In genomic region chr2:106579750-106580197, GRCh38 we compare ENCODE assay signal across 15 cellular contexts.
DNase-seq lines count a peak whose midpoint lies in the region; ATAC-seq and TF ChIP-seq lines count a peak whose summit lies in the region.
"Had no signal": no experiment of that assay in that cellular context is flagged by ENCODE, and none has a peak within 500 bp of the region (broad histone marks: within the 10 kb centered on the region; RNA-seq: fewer than 3 reads in every experiment).

No MANE protein-coding gene starts in this region.

- H3K4me3 ChIP-seq in heart left ventricle (no peak overlapping the region), right cardiac atrium (ENCODE audit: low read length) (no peak overlapping the region)
- H3K4me3 ChIP-seq: A549 had no signal

- H3K27ac Mint-ChIP-seq in glutamatergic neuron (ENCODE audit: unreplicated experiment) (peak overlapping the region; percentile 23), WTC11 (no peak overlapping the region)

- H3K4me1 ChIP-seq in heart left ventricle (peaks cover 0 to 31% (median 8%) of the 10 kb centered on the region in 12 donors), right cardiac atrium (ENCODE audit: control insufficient read depth, insufficient read depth, low read length) (no peaks in the 10 kb centered on the region)

- no peak for TF ChIP-seq CTCF in heart left ventricle (IDR thresholded peaks at IDR 0.05)
- no peak for TF ChIP-seq CTCF in glutamatergic neuron (IDR thresholded peaks at IDR 0.05; ENCODE audit: partially characterized antibody, unreplicated experiment)
- TF ChIP-seq CTCF in WTC11 (IDR thresholded peaks at IDR 0.05) = no peak

- peak in 3 of 4 donors; percentile 43 to 60 (median 44) for ATAC-seq in heart left ventricle
- no peak for ATAC-seq in right cardiac atrium
- ATAC-seq in WTC11 = no peak
- ATAC-seq: A549, Panc1 had no signal

- TF ChIP-seq POLR2A in heart left ventricle (IDR thresholded peaks at IDR 0.05) = no peak

- peak overlapping the region in 5 of 12 donors; percentile 30 to 72 (median 61) for H3K27ac ChIP-seq in heart left ventricle
- no peak overlapping the region for H3K27ac ChIP-seq in right cardiac atrium (ENCODE audit: low read length)
- H3K27ac ChIP-seq: A549 had no signal

- H3K4me3 Mint-ChIP-seq in glutamatergic neuron (ENCODE audit: unreplicated experiment) (no peak overlapping the region), WTC11 (no peak overlapping the region)

- intact Hi-C loops in heart left ventricle (cut with DNase I) (loop anchor here in 6 of 10 donors (5.0 to 10.0 kb wide), 3 partner anchors 335 to 475 kb away; no protein-coding TSS in a partner anchor), right cardiac atrium (cut with DNase I) (loop anchor here in 3 of 4 donors (10.0 kb wide), 1 partner anchor 475 kb away; no protein-coding TSS in a partner anchor)

- H3K36me3 Mint-ChIP-seq in glutamatergic neuron (ENCODE audit: unreplicated experiment) = no peaks in the 10 kb centered on the region
- H3K36me3 Mint-ChIP-seq in WTC11 = no peaks in the 10 kb centered on the region

- H3K4me1 Mint-ChIP-seq in glutamatergic neuron (ENCODE audit: low read depth, unreplicated experiment) (peaks cover 46% of the 10 kb centered on the region), WTC11 (peaks cover 19% of the 10 kb centered on the region)

- H3K27me3 ChIP-seq in heart left ventricle = peaks cover 2 to 27% (median 13%) of the 10 kb centered on the region in 9 donors
- H3K27me3 ChIP-seq in right cardiac atrium (ENCODE audit: control insufficient read depth, insufficient read depth) = no peaks in the 10 kb centered on the region

- H3K27me3 Mint-ChIP-seq in glutamatergic neuron (ENCODE audit: unreplicated experiment) = peaks cover 4% of the 10 kb centered on the region
- peaks cover 40% of the 10 kb centered on the region for H3K27me3 Mint-ChIP-seq in WTC11 (ENCODE audit: low read depth)

- H3K36me3 ChIP-seq in heart left ventricle = no peaks in the 10 kb centered on the region

- POLR2A ChIA-PET in WTC11 (lab: Charles Lee) = no interaction called here

- 25 to 31% (median 28%) methylated on average over 7 to 9 of the region's 9 CpGs for WGBS in heart left ventricle, 4 donors
- WGBS in right cardiac atrium = 33% methylated on average over 9 of the region's 9 CpGs

- no peaks in the 10 kb centered on the region for H3K9me3 ChIP-seq in heart left ventricle
- no peaks in the 10 kb centered on the region for H3K9me3 ChIP-seq in right cardiac atrium (ENCODE audit: control insufficient read depth, low read length)
- H3K9me3 ChIP-seq: A549 had no signal

- CTCF ChIA-PET in WTC11 (lab: Charles Lee) = interaction anchor here (1.7 kb wide), 1 partner anchor 17 kb away, joined by 11 read pairs; no protein-coding TSS in a partner anchor

- H3K9me3 Mint-ChIP-seq in glutamatergic neuron (ENCODE audit: unreplicated experiment) (peaks cover 11% of the 10 kb centered on the region), WTC11 (peaks cover under 1% of the 10 kb centered on the region; the same call in 1 of the 2 replicates)

- DNase-seq in heart left ventricle (no peak), right cardiac atrium (no peak), DMS 273 (lab: John Stamatoyannopoulos, UW; ENCODE audit: unreplicated experiment) (peak; percentile 48), glutamatergic neuron (no peak), retina (peak; percentile 25), WTC11 (ENCODE audit: low spot score) (no peak)
- no peak for DNase-seq in stimulated activated CD4-positive, alpha-beta T cell treated with anti-CD3 and anti-CD28 coated beads, Interleukin-12 subunit alpha, Interleukin-12 subunit beta, amount 100 ng/mL, for 4 hours
- DNase-seq: DND-41, KG1, NCI-H1417, NCI-H187 treated with DMSO at 0.1 percent for 48 hours, NCI-H2227 treated with DMSO at 0.1 percent for 48 hours, NCI-H82 had no signal

TF ChIP-seq in WTC11, 78 proteins besides CTCF, POLR2A, EP300 and RAD21 (continues in another document):
- no peak for TF ChIP-seq NR1H2 (CRISPR knock-in tag; IDR thresholded peaks at IDR 0.05)
- no peak for TF ChIP-seq EMX1 (CRISPR knock-in tag; IDR thresholded peaks at IDR 0.05)
- TF ChIP-seq ZMAT4 (CRISPR knock-in tag; IDR thresholded peaks at IDR 0.05) = no peak
- no peak for TF ChIP-seq ELF4 (CRISPR knock-in tag; IDR thresholded peaks at IDR 0.05; ENCODE audit: low read depth)
- no peak for TF ChIP-seq ESRRA (CRISPR knock-in tag; IDR thresholded peaks at IDR 0.05; ENCODE audit: borderline replicate concordance)
- no peak for TF ChIP-seq STAT6 (CRISPR knock-in tag; conservative IDR thresholded peaks at IDR 0.05; ENCODE audit: low read depth)
- TF ChIP-seq ZNF416 (CRISPR knock-in tag; IDR thresholded peaks at IDR 0.05) = no peak
- no peak for TF ChIP-seq FOXP1 (CRISPR knock-in tag; IDR thresholded peaks at IDR 0.05; ENCODE audit: borderline replicate concordance)
- no peak for TF ChIP-seq MLX (CRISPR knock-in tag; IDR thresholded peaks at IDR 0.05)
- no peak for TF ChIP-seq USF2 (CRISPR knock-in tag; IDR thresholded peaks at IDR 0.05)
- no peak for TF ChIP-seq ZNF425 (CRISPR knock-in tag; conservative IDR thresholded peaks at IDR 0.05)

Comparison
In these comparisons a context has a peak if more than half of its experiments do, and no peak if none do; other contexts are left out.
1. ATAC-seq: peak in heart left ventricle (3 of 4); none in right cardiac atrium (0 of 2) and WTC11 (single experiment).
2. DNase-seq: peak in DMS 273 (single experiment) and retina (single experiment); none in heart left ventricle (0 of 5), right cardiac atrium (0 of 3), glutamatergic neuron (single experiment), stimulated activated CD4-positive, alpha-beta T cell treated with anti-CD3 and anti-CD28 coated beads, Interleukin-12 subunit alpha, Interleukin-12 subunit beta, amount 100 ng/mL, for 4 hours (single experiment) and WTC11 (single experiment).